1 cellular context compared by ENCODE assay signal in the genomic region with DNA sequence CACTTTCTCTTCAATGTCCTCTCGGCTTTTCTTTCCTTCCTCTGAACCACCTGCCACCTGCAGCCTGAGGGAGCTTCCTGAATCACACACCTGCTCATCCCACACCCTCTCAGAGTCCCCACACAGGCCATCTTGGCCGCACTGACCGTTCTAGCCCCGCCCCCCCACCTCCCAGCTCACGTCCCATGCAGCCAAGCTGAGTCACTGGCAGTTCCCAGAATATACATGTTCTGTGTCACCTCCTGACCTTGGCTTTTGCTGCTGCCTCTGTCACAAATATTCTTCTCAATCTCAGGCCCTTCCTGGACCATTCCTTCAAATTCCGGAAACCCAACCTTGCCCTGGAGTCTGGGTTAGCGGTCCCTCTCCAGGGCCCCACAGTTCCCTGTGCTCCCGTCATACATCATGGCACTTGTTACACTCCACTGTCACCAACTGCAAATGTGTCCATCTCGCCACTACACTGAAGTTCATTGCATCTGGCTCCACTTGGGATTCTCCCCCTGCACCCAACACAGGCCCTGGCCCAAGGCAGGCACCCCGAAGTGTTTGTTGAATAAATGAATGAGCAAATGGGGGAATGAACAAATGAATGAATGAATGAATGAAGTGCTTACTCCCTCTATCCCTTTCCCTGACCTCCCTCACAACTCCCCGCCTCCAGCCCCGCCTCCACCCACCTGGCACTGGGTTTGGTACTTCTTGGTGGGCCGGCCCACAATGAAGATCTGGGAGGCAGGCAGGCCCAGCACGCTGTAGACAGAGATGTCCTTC.
TF ChIP-seq lines count a peak whose summit lies in the region.

No MANE protein-coding gene starts in this region.

TF ChIP-seq in endothelial cell of umbilical vein, 7 proteins besides CTCF, POLR2A, EP300 and RAD21:
- no peak for TF ChIP-seq JUN (IDR thresholded peaks at IDR 0.05; ENCODE audit: borderline replicate concordance, insufficient read depth, insufficient read length, low read depth)
- peak; percentile 64 for TF ChIP-seq FOS (IDR thresholded peaks at IDR 0.05; ENCODE audit: borderline replicate concordance, insufficient read depth, low read length)
- TF ChIP-seq POLR2AphosphoS5 (IDR thresholded peaks at IDR 0.05; ENCODE audit: insufficient read depth, low read depth, low read length), result no peak
